In genomic region chr18:35369126-35369525, GRCh38 we compare ENCODE assay signal across 25 cellular contexts.
"Had no signal": no experiment of that assay in that cellular context is flagged by ENCODE, and none has a peak within 500 bp of the region (broad histone marks: within the 10 kb centered on the region; RNA-seq: fewer than 3 reads in every experiment).

No MANE protein-coding gene starts in this region.

- H3K4me1 ChIP-seq: gastrocnemius medialis, parathyroid adenoma, right lobe of liver, suprapubic skin, thyroid gland had no signal

- H3K4me3 Mint-ChIP-seq: mesothelial cell of epicardium; naive B cell; natural killer cell treated with Interleukin-12 subunit alpha and Interleukin-12 subunit beta and Interleukin-15 and Interleukin-18, amount 100 ng/mL, for 72 hours; neural crest cell; stimulated activated naive CD8-positive, alpha-beta T cell treated with anti-CD3 and anti-CD28 coated beads, Interleukin-15, amount 100 ng/mL, for 72 hours; type B pancreatic cell had no signal

- DNase-seq: dorsolateral prefrontal cortex; effector CD4-positive, alpha-beta T cell; foreskin fibroblast; gastrocnemius medialis; head of caudate nucleus; mesenchymal stem cell; mucosa of descending colon; naive B cell; right lobe of liver; small intestine; stimulated activated CD4-positive, alpha-beta T cell treated with anti-CD3 and anti-CD28 coated beads, Interleukin-15, amount 100 ng/mL, for 24 hours; stimulated activated CD4-positive, alpha-beta T cell treated with anti-CD3 and anti-CD28 coated beads, Interleukin-2, amount 100 ng/mL, for 48 hours; stimulated activated CD8-positive, alpha-beta memory T cell treated with anti-CD3 and anti-CD28 coated beads, Interleukin-4, amount 100 ng/mL, for 48 hours; stimulated activated naive CD4-positive, alpha-beta T cell; stimulated activated naive CD8-positive, alpha-beta T cell treated with anti-CD3 and anti-CD28 coated beads, Interleukin-15, amount 100 ng/mL, for 72 hours; thyroid gland had no signal

- H3K9ac ChIP-seq: parathyroid adenoma had no signal

- H3K27me3 Mint-ChIP-seq: progenitor cell of endocrine pancreas, type B pancreatic cell had no signal

- H3K36me3 ChIP-seq: gastrocnemius medialis, neutrophil, right lobe of liver had no signal

- H3K36me3 Mint-ChIP-seq: mesothelial cell of epicardium; natural killer cell treated with Interleukin-12 subunit alpha and Interleukin-12 subunit beta and Interleukin-15 and Interleukin-18, amount 100 ng/mL, for 72 hours; type B pancreatic cell had no signal

- H2AFZ ChIP-seq: parathyroid adenoma had no signal

- H3K9me3 ChIP-seq: gastrocnemius medialis, mucosa of descending colon, neutrophil, right lobe of liver, suprapubic skin, thyroid gland had no signal

- H3K27me3 ChIP-seq: dorsolateral prefrontal cortex, gastrocnemius medialis, neutrophil, right lobe of liver, suprapubic skin, thyroid gland had no signal

- H3K4me3 ChIP-seq: dorsolateral prefrontal cortex, gastrocnemius medialis, mucosa of descending colon, right lobe of liver, suprapubic skin, thyroid gland had no signal

- ATAC-seq: gastrocnemius medialis; left lobe of liver; mucosa of descending colon; natural killer cell treated with Interleukin-12 subunit alpha and Interleukin-12 subunit beta and Interleukin-15 and Interleukin-18, amount 100 ng/mL, for 72 hours; right lobe of liver; stimulated activated naive CD8-positive, alpha-beta T cell treated with anti-CD3 and anti-CD28 coated beads, Interleukin-15, amount 100 ng/mL, for 72 hours had no signal

- H3K9me3 Mint-ChIP-seq: mesothelial cell of epicardium; naive B cell; natural killer cell treated with Interleukin-12 subunit alpha and Interleukin-12 subunit beta and Interleukin-15 and Interleukin-18, amount 100 ng/mL, for 72 hours; neural crest cell; type B pancreatic cell had no signal

- H3K4me1 Mint-ChIP-seq: mesothelial cell of epicardium, naive B cell, neural crest cell had no signal

- H3K27ac Mint-ChIP-seq: mesothelial cell of epicardium; naive B cell; natural killer cell treated with Interleukin-12 subunit alpha and Interleukin-12 subunit beta and Interleukin-15 and Interleukin-18, amount 100 ng/mL, for 72 hours; progenitor cell of endocrine pancreas; stimulated activated naive CD8-positive, alpha-beta T cell treated with anti-CD3 and anti-CD28 coated beads, Interleukin-15, amount 100 ng/mL, for 72 hours; type B pancreatic cell had no signal

- H3K27ac ChIP-seq: gastrocnemius medialis, neutrophil, parathyroid adenoma, right lobe of liver, suprapubic skin, thyroid gland had no signal
